Comparison of ENCODE assay signal across 1 cellular context in genomic region chr2:86002375-86002774, GRCh38.
TF ChIP-seq lines count a peak whose summit lies in the region.

No MANE protein-coding gene starts in this region.

TF ChIP-seq in K562, 482 proteins besides CTCF, POLR2A, EP300 and RAD21:
- TF ChIP-seq COPS2 (conservative IDR thresholded peaks at IDR 0.05), result no peak
- no peak for TF ChIP-seq MAFK (IDR thresholded peaks at IDR 0.05; ENCODE audit: low read length)
- no peak for TF ChIP-seq ZMIZ1 (IDR thresholded peaks at IDR 0.05; ENCODE audit: low read depth in 2 of 2, low read length in 2 of 2)
- TF ChIP-seq RFX1 (IDR thresholded peaks at IDR 0.05), result no peak
- TF ChIP-seq MEIS2 (IDR thresholded peaks at IDR 0.05; ENCODE audit: partially characterized antibody), result peak; percentile 74
- TF ChIP-seq, protein P1, sequence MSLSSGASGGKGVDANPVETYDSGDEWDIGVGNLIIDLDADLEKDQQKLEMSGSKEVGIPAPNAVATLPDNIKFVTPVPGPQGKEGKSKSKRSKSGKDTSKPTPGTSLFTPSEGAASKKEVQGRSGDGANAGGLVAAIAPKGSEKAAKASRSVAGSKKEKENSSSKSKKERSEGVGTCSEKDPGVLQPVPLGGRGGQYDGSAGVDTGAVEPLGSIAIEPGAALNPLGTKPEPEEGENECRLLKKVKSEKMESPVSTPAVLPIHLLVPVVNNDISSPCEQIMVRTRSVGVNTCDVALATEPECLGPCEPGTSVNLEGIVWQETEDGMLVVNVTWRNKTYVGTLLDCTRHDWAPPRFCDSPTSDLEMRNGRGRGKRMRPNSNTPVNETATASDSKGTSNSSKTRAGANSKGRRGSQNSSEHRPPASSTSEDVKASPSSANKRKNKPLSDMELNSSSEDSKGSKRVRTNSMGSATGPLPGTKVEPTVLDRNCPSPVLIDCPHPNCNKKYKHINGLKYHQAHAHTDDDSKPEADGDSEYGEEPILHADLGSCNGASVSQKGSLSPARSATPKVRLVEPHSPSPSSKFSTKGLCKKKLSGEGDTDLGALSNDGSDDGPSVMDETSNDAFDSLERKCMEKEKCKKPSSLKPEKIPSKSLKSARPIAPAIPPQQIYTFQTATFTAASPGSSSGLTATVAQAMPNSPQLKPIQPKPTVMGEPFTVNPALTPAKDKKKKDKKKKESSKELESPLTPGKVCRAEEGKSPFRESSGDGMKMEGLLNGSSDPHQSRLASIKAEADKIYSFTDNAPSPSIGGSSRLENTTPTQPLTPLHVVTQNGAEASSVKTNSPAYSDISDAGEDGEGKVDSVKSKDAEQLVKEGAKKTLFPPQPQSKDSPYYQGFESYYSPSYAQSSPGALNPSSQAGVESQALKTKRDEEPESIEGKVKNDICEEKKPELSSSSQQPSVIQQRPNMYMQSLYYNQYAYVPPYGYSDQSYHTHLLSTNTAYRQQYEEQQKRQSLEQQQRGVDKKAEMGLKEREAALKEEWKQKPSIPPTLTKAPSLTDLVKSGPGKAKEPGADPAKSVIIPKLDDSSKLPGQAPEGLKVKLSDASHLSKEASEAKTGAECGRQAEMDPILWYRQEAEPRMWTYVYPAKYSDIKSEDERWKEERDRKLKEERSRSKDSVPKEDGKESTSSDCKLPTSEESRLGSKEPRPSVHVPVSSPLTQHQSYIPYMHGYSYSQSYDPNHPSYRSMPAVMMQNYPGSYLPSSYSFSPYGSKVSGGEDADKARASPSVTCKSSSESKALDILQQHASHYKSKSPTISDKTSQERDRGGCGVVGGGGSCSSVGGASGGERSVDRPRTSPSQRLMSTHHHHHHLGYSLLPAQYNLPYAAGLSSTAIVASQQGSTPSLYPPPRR (CRISPR knock-in tag; IDR thresholded peaks at IDR 0.05; ENCODE audit: borderline replicate concordance), result no peak
- TF ChIP-seq TEAD2 (tag; IDR thresholded peaks at IDR 0.05), result no peak
- TF ChIP-seq ZNF644 (tag; IDR thresholded peaks at IDR 0.05; ENCODE audit: low read depth), result no peak
- no peak for TF ChIP-seq SIN3B (IDR thresholded peaks at IDR 0.05; ENCODE audit: low read depth)
- no peak for TF ChIP-seq MTF1 (CRISPR knock-in tag; IDR thresholded peaks at IDR 0.05; ENCODE audit: borderline replicate concordance)
- TF ChIP-seq, protein P2, sequence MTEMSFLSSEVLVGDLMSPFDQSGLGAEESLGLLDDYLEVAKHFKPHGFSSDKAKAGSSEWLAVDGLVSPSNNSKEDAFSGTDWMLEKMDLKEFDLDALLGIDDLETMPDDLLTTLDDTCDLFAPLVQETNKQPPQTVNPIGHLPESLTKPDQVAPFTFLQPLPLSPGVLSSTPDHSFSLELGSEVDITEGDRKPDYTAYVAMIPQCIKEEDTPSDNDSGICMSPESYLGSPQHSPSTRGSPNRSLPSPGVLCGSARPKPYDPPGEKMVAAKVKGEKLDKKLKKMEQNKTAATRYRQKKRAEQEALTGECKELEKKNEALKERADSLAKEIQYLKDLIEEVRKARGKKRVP (CRISPR knock-in tag; IDR thresholded peaks at IDR 0.05), result no peak
- 0 out of 2 replicates have a peak, but pooled peaks have one; percentile 4 for TF ChIP-seq CBFA2T3 (IDR thresholded peaks at IDR 0.05)
- TF ChIP-seq NFYB (IDR thresholded peaks at IDR 0.05; ENCODE audit: extremely low read depth, insufficient read length), result peak; percentile 10
- no peak for TF ChIP-seq ZNF695 (CRISPR knock-in tag; IDR thresholded peaks at IDR 0.05)
- TF ChIP-seq ZNF311 (CRISPR knock-in tag; IDR thresholded peaks at IDR 0.05), result no peak
- no peak for TF ChIP-seq STAT5B (CRISPR knock-in tag; IDR thresholded peaks at IDR 0.05)
- no peak for TF ChIP-seq NR2C1 (IDR thresholded peaks at IDR 0.05)
- no peak for TF ChIP-seq NR2C1 (tag; IDR thresholded peaks at IDR 0.05)
- TF ChIP-seq CBFB (CRISPR knock-in tag; IDR thresholded peaks at IDR 0.05), result no peak
- no peak for TF ChIP-seq KDM2B (CRISPR knock-in tag; IDR thresholded peaks at IDR 0.05)
- TF ChIP-seq ZNF785 (CRISPR knock-in tag; IDR thresholded peaks at IDR 0.05), result no peak
- TF ChIP-seq TRIM28 (IDR thresholded peaks at IDR 0.05), result no peak
- TF ChIP-seq SOX6 (IDR thresholded peaks at IDR 0.05), result peak; percentile 56; the same call in 1 of the 2 replicates
- TF ChIP-seq CREM (IDR thresholded peaks at IDR 0.05; ENCODE audit: low read depth), result no peak
- 0 out of 2 replicates have a peak, but pooled peaks have one; percentile 18 for TF ChIP-seq EHMT2 (IDR thresholded peaks at IDR 0.05)
- no peak for TF ChIP-seq ATF1 (CRISPR knock-in tag; IDR thresholded peaks at IDR 0.05)
- no peak for TF ChIP-seq ATF1 (tag; IDR thresholded peaks at IDR 0.05)
- TF ChIP-seq, protein P3, sequence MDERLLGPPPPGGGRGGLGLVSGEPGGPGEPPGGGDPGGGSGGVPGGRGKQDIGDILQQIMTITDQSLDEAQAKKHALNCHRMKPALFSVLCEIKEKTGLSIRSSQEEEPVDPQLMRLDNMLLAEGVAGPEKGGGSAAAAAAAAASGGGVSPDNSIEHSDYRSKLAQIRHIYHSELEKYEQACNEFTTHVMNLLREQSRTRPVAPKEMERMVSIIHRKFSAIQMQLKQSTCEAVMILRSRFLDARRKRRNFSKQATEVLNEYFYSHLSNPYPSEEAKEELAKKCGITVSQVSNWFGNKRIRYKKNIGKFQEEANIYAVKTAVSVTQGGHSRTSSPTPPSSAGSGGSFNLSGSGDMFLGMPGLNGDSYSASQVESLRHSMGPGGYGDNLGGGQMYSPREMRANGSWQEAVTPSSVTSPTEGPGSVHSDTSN (CRISPR knock-in tag; IDR thresholded peaks at IDR 0.05; ENCODE audit: low read depth), result no peak
- TF ChIP-seq, protein P3 (tag; conservative IDR thresholded peaks at IDR 0.05; ENCODE audit: low read depth), result peak; percentile 75
- TF ChIP-seq EWSR1 (IDR thresholded peaks at IDR 0.05; ENCODE audit: borderline replicate concordance, low read depth, partially characterized antibody), result no peak
- no peak for TF ChIP-seq ZNF184 (CRISPR knock-in tag; IDR thresholded peaks at IDR 0.05)
- no peak for TF ChIP-seq GTF2A2 (tag; IDR thresholded peaks at IDR 0.05)
- TF ChIP-seq, protein P4, sequence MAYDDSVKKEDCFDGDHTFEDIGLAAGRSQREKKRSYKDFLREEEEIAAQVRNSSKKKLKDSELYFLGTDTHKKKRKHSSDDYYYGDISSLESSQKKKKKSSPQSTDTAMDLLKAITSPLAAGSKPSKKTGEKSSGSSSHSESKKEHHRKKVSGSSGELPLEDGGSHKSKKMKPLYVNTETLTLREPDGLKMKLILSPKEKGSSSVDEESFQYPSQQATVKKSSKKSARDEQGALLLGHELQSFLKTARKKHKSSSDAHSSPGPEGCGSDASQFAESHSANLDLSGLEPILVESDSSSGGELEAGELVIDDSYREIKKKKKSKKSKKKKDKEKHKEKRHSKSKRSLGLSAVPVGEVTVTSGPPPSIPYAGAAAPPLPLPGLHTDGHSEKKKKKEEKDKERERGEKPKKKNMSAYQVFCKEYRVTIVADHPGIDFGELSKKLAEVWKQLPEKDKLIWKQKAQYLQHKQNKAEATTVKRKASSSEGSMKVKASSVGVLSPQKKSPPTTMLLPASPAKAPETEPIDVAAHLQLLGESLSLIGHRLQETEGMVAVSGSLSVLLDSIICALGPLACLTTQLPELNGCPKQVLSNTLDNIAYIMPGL (CRISPR knock-in tag; IDR thresholded peaks at IDR 0.05), result no peak
- TF ChIP-seq, protein P5, sequence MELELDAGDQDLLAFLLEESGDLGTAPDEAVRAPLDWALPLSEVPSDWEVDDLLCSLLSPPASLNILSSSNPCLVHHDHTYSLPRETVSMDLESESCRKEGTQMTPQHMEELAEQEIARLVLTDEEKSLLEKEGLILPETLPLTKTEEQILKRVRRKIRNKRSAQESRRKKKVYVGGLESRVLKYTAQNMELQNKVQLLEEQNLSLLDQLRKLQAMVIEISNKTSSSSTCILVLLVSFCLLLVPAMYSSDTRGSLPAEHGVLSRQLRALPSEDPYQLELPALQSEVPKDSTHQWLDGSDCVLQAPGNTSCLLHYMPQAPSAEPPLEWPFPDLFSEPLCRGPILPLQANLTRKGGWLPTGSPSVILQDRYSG (tag; conservative IDR thresholded peaks at IDR 0.05; ENCODE audit: low read depth), result no peak
- TF ChIP-seq TEAD4 (IDR thresholded peaks at IDR 0.05; ENCODE audit: low read length), result no peak
- TF ChIP-seq TEAD4 (CRISPR knock-in tag; IDR thresholded peaks at IDR 0.05; ENCODE audit: borderline replicate concordance), result no peak
- TF ChIP-seq, protein P6, sequence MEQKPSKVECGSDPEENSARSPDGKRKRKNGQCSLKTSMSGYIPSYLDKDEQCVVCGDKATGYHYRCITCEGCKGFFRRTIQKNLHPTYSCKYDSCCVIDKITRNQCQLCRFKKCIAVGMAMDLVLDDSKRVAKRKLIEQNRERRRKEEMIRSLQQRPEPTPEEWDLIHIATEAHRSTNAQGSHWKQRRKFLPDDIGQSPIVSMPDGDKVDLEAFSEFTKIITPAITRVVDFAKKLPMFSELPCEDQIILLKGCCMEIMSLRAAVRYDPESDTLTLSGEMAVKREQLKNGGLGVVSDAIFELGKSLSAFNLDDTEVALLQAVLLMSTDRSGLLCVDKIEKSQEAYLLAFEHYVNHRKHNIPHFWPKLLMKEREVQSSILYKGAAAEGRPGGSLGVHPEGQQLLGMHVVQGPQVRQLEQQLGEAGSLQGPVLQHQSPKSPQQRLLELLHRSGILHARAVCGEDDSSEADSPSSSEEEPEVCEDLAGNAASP (IDR thresholded peaks at IDR 0.05), result no peak
- no peak for TF ChIP-seq NFE2L1 (tag; IDR thresholded peaks at IDR 0.05; ENCODE audit: borderline replicate concordance, low read depth)
- no peak for TF ChIP-seq CHCHD3 (CRISPR knock-in tag; IDR thresholded peaks at IDR 0.05)
- TF ChIP-seq, protein P7, sequence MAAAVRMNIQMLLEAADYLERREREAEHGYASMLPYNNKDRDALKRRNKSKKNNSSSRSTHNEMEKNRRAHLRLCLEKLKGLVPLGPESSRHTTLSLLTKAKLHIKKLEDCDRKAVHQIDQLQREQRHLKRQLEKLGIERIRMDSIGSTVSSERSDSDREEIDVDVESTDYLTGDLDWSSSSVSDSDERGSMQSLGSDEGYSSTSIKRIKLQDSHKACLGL (CRISPR knock-in tag; IDR thresholded peaks at IDR 0.05; ENCODE audit: borderline replicate concordance, poor library complexity, severe bottlenecking), result no peak
- TF ChIP-seq ARID1B (IDR thresholded peaks at IDR 0.05), result 0 out of 2 replicates have a peak, but pooled peaks have one; percentile 8
- TF ChIP-seq MLLT1 (IDR thresholded peaks at IDR 0.05), result no peak
- TF ChIP-seq NBN (IDR thresholded peaks at IDR 0.05; ENCODE audit: low read depth), result no peak
- TF ChIP-seq, protein P8, sequence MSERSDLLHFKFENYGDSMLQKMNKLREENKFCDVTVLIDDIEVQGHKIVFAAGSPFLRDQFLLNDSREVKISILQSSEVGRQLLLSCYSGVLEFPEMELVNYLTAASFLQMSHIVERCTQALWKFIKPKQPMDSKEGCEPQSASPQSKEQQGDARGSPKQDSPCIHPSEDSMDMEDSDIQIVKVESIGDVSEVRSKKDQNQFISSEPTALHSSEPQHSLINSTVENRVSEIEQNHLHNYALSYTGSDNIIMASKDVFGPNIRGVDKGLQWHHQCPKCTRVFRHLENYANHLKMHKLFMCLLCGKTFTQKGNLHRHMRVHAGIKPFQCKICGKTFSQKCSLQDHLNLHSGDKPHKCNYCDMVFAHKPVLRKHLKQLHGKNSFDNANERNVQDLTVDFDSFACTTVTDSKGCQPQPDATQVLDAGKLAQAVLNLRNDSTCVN (CRISPR knock-in tag; IDR thresholded peaks at IDR 0.05), result no peak
- TF ChIP-seq KDM1A (IDR thresholded peaks at IDR 0.05), result no peak
